Comparison of ENCODE assay signal across 15 cellular contexts in genomic region chr5:170303564-170303963, GRCh38. TPM values are rescaled to one million over a fixed set of nuclear protein-coding genes. Genes with fewer than 3 reads are reported as not detected.
A peak's percentile ranks its signal among the peaks of the same experiment; 100 is the strongest.
DNase-seq lines count a peak whose midpoint lies in the region; ATAC-seq lines count a peak whose summit lies in the region.
"Had no signal": no experiment of that assay in that cellular context is flagged by ENCODE, and none has a peak within 500 bp of the region (broad histone marks: within the 10 kb centered on the region; RNA-seq: fewer than 3 reads in every experiment).

No MANE protein-coding gene starts in this region.

- H3K4me1 Mint-ChIP-seq in CD8-positive, alpha-beta memory T cell: peaks cover 51 to 72% (median 66%) of the 10 kb centered on the region in 3 donors
- H3K4me1 Mint-ChIP-seq in activated CD4-positive, alpha-beta memory T cell treated with anti-CD3 and anti-CD28 coated beads, Interleukin-2, amount 10 ng/mL, durations not matched to agents 7 days and 5 days: peaks cover 65% of the 10 kb centered on the region
- peaks cover 56 to 95% (median 84%) of the 10 kb centered on the region in 7 donors for H3K4me1 Mint-ChIP-seq in naive thymus-derived CD4-positive, alpha-beta T cell

- no peak for DNase-seq in CD8-positive, alpha-beta memory T cell
- no peak for DNase-seq in activated CD4-positive, alpha-beta memory T cell treated with anti-CD3 and anti-CD28 coated beads, Interleukin-2, amount 10 ng/mL, durations not matched to agents 7 days and 5 days
- DNase-seq in naive thymus-derived CD4-positive, alpha-beta T cell: peak in 1 of 9 donors; percentile 48
- no peak for DNase-seq in SK-N-DZ (ENCODE audit: low spot score)
- DNase-seq: BE2C, cerebellar nuclear complex, NCI-H1105 treated with DMSO at 0.1 percent for 48 hours, NCI-H345 had no signal

- no peak for ATAC-seq in naive thymus-derived CD4-positive, alpha-beta T cell
- ATAC-seq in esophagus mucosa (no peak), GM21786 (IDR thresholded peaks at IDR 0.05; ENCODE audit: unreplicated experiment) (no peak), GM21737 (IDR thresholded peaks at IDR 0.05; ENCODE audit: unreplicated experiment) (no peak)

- intact Hi-C loops in naive thymus-derived CD4-positive, alpha-beta T cell (cut with micrococcal nuclease): loop anchor here (1.0 kb wide), 7 partner anchors 8 to 41 kb away; no protein-coding TSS in a partner anchor

- H3K27me3 Mint-ChIP-seq in CD8-positive, alpha-beta memory T cell: no peaks in the 10 kb centered on the region
- H3K27me3 Mint-ChIP-seq in activated CD4-positive, alpha-beta memory T cell treated with anti-CD3 and anti-CD28 coated beads, Interleukin-2, amount 10 ng/mL, durations not matched to agents 7 days and 5 days: no peaks in the 10 kb centered on the region
- no peaks in the 10 kb centered on the region for H3K27me3 Mint-ChIP-seq in naive thymus-derived CD4-positive, alpha-beta T cell

- peaks cover 94% of the 10 kb centered on the region for H3K4me1 ChIP-seq in BLaER1
- H3K4me1 ChIP-seq in CD8-positive, alpha-beta memory T cell (ENCODE audit: insufficient read depth, low read length): peaks cover 61% of the 10 kb centered on the region
- H3K4me1 ChIP-seq in naive thymus-derived CD4-positive, alpha-beta T cell (ENCODE audit: control insufficient read depth in 2 of 2, insufficient read depth in 2 of 2, low read length in 2 of 2): peaks cover 49 to 56% of the 10 kb centered on the region in 2 donors
- H3K4me1 ChIP-seq: BE2C, prostate gland had no signal

- peak overlapping the region; percentile 96 for H3K4me2 ChIP-seq in BLaER1

- peak overlapping the region; percentile 58 for H3K27ac ChIP-seq in BLaER1
- no peak overlapping the region for H3K27ac ChIP-seq in CD8-positive, alpha-beta memory T cell (ENCODE audit: low read depth, low read length)
- peak overlapping the region; percentile 79 for H3K27ac ChIP-seq in naive thymus-derived CD4-positive, alpha-beta T cell (ENCODE audit: low read depth, low read length)
- H3K27ac ChIP-seq: epithelial cell of prostate had no signal

- H3K36me3 Mint-ChIP-seq in CD8-positive, alpha-beta memory T cell: no peaks in the 10 kb centered on the region
- H3K36me3 Mint-ChIP-seq in activated CD4-positive, alpha-beta memory T cell treated with anti-CD3 and anti-CD28 coated beads, Interleukin-2, amount 10 ng/mL, durations not matched to agents 7 days and 5 days (ENCODE audit: low read depth): no peaks in the 10 kb centered on the region
- H3K36me3 Mint-ChIP-seq in naive thymus-derived CD4-positive, alpha-beta T cell: peaks cover 0 to 1% (median 0%) of the 10 kb centered on the region in 5 donors

- peak overlapping the region; percentile 46 for H3K4me3 ChIP-seq in BLaER1
- H3K4me3 ChIP-seq in CD8-positive, alpha-beta memory T cell (ENCODE audit: low read length): peak overlapping the region; percentile 5
- peak overlapping the region; percentile 54 for H3K4me3 ChIP-seq in naive thymus-derived CD4-positive, alpha-beta T cell (ENCODE audit: low read length)
- H3K4me3 ChIP-seq: prostate gland, upper lobe of right lung had no signal

- no peaks in the 10 kb centered on the region for H3K36me3 ChIP-seq in BLaER1
- H3K36me3 ChIP-seq in CD8-positive, alpha-beta memory T cell (ENCODE audit: insufficient read depth, low read length): no peaks in the 10 kb centered on the region
- H3K36me3 ChIP-seq in naive thymus-derived CD4-positive, alpha-beta T cell (ENCODE audit: control insufficient read depth in 2 of 3, insufficient read depth in 3 of 3, low read length in 3 of 3): no peaks in the 10 kb centered on the region
- H3K36me3 ChIP-seq: BE2C, prostate gland, upper lobe of right lung had no signal

- H3K27me3 ChIP-seq in BLaER1: no peaks in the 10 kb centered on the region
- H3K27me3 ChIP-seq in CD8-positive, alpha-beta memory T cell (ENCODE audit: insufficient read depth, low read length, poor library complexity, severe bottlenecking): no peaks in the 10 kb centered on the region
- H3K27me3 ChIP-seq in naive thymus-derived CD4-positive, alpha-beta T cell (ENCODE audit: control insufficient read depth in 2 of 2, insufficient read depth in 2 of 2, low read length in 2 of 2): no peaks in the 10 kb centered on the region
- H3K27me3 ChIP-seq: BE2C, upper lobe of right lung had no signal

- no peaks in the 10 kb centered on the region for H4K20me1 ChIP-seq in BLaER1

- CTCF ChIA-PET in CD8-positive, alpha-beta memory T cell (lab: Charles Lee): interaction anchor here (0.9 to 22.4 kb wide), 13 partner anchors 10 to 113 kb away, joined by 3 to 292 read pairs (median 7); no protein-coding TSS in a partner anchor
- CTCF ChIA-PET in activated CD4-positive, alpha-beta memory T cell treated with anti-CD3 and anti-CD28 coated beads, Interleukin-2, amount 10 ng/mL, durations not matched to agents 7 days and 5 days (lab: Charles Lee): interaction anchor here (1.0 to 2.8 kb wide), 12 partner anchors 10 to 78 kb away, joined by 3 to 18 read pairs (median 9); no protein-coding TSS in a partner anchor
- CTCF ChIA-PET in naive thymus-derived CD4-positive, alpha-beta T cell (lab: Charles Lee): interaction anchor here (0.7 to 2.6 kb wide), 13 partner anchors 9 to 47 kb away, joined by 3 to 11 read pairs (median 8); no protein-coding TSS in a partner anchor

- peak overlapping the region; percentile 11; the same call in 1 of the 2 replicates for H3K9ac ChIP-seq in BLaER1

- POLR2A ChIA-PET in CD8-positive, alpha-beta memory T cell (lab: Charles Lee): interaction anchor here (1.0 to 2.2 kb wide), 11 partner anchors 9 to 42 kb away, joined by 3 to 15 read pairs (median 6); no protein-coding TSS in a partner anchor
- POLR2A ChIA-PET in activated CD4-positive, alpha-beta memory T cell treated with anti-CD3 and anti-CD28 coated beads, Interleukin-2, amount 10 ng/mL, durations not matched to agents 7 days and 5 days (lab: Charles Lee): interaction anchor here (0.6 to 35.1 kb wide), 11 partner anchors 8 to 47 kb away, joined by 3 to 1149 read pairs (median 7); no protein-coding TSS in a partner anchor
- POLR2A ChIA-PET in naive thymus-derived CD4-positive, alpha-beta T cell (lab: Charles Lee): interaction anchor here (1.1 to 39.5 kb wide), 9 partner anchors 2 to 44 kb away, joined by 3 to 1119 read pairs (median 17); partner anchors contain the start of gene LCP2

- H3K9me3 Mint-ChIP-seq in CD8-positive, alpha-beta memory T cell: no peaks in the 10 kb centered on the region
- H3K9me3 Mint-ChIP-seq in activated CD4-positive, alpha-beta memory T cell treated with anti-CD3 and anti-CD28 coated beads, Interleukin-2, amount 10 ng/mL, durations not matched to agents 7 days and 5 days: no peaks in the 10 kb centered on the region
- peaks cover 0 to 2% (median 0%) of the 10 kb centered on the region in 11 donors for H3K9me3 Mint-ChIP-seq in naive thymus-derived CD4-positive, alpha-beta T cell

- H3K9me3 ChIP-seq in BLaER1: no peaks in the 10 kb centered on the region
- no peaks in the 10 kb centered on the region for H3K9me3 ChIP-seq in CD8-positive, alpha-beta memory T cell (ENCODE audit: low read length)
- H3K9me3 ChIP-seq in naive thymus-derived CD4-positive, alpha-beta T cell (ENCODE audit: control insufficient read depth in 2 of 3, low read length in 3 of 3): no peaks in the 10 kb centered on the region
- H3K9me3 ChIP-seq: BE2C, prostate gland, upper lobe of right lung had no signal

- peak overlapping the region; percentile 78 to 94 (median 86) for H3K4me3 Mint-ChIP-seq in CD8-positive, alpha-beta memory T cell
- peak overlapping the region; percentile 54 for H3K4me3 Mint-ChIP-seq in activated CD4-positive, alpha-beta memory T cell treated with anti-CD3 and anti-CD28 coated beads, Interleukin-2, amount 10 ng/mL, durations not matched to agents 7 days and 5 days
- peak overlapping the region; percentile 85 to 99 (median 92) for H3K4me3 Mint-ChIP-seq in naive thymus-derived CD4-positive, alpha-beta T cell

- peak overlapping the region; percentile 89 to 100 (median 95) for H3K27ac Mint-ChIP-seq in CD8-positive, alpha-beta memory T cell
- peak overlapping the region; percentile 84 for H3K27ac Mint-ChIP-seq in activated CD4-positive, alpha-beta memory T cell treated with anti-CD3 and anti-CD28 coated beads, Interleukin-2, amount 10 ng/mL, durations not matched to agents 7 days and 5 days
- H3K27ac Mint-ChIP-seq in naive thymus-derived CD4-positive, alpha-beta T cell: peak overlapping the region; percentile 74 to 99 (median 96)

RNA-seq across cellular contexts. Expression of gene LCP2, which starts 6.0 kb away (rescaled TPM):
- total RNA-seq in CD8-positive, alpha-beta memory T cell: 100 to 1,000 TPM; 219 to 224 TPM
- 288 TPM for polyA plus RNA-seq in CD8-positive, alpha-beta memory T cell
- total RNA-seq in activated CD4-positive, alpha-beta memory T cell treated with anti-CD3 and anti-CD28 coated beads, Interleukin-2, amount 10 ng/mL, durations not matched to agents 7 days and 5 days: 100 to 1,000 TPM; 304 to 313 TPM
- 100 to 1,000 TPM; 291 to 414 (median 306) TPM for total RNA-seq in naive thymus-derived CD4-positive, alpha-beta T cell
- 100 to 1,000 TPM; 189 to 295 TPM for polyA plus RNA-seq in naive thymus-derived CD4-positive, alpha-beta T cell
- not detected in 2 replicates for polyA plus RNA-seq in SK-N-DZ (2014; cell fraction: cytosol; rRNA removed)
- not detected in 2 replicates for polyA plus RNA-seq in SK-N-DZ (2014; cell fraction: nucleus; rRNA removed)
- total RNA-seq in esophagus mucosa: 3.0 TPM

Comparison
In these comparisons a context has a peak if more than half of its experiments do, and no peak if none do; other contexts are left out.
1. RNA of gene LCP2, which starts 6.0 kb away (total RNA-seq): 304 to 313 TPM in activated CD4-positive, alpha-beta memory T cell treated with anti-CD3 and anti-CD28 coated beads, Interleukin-2, amount 10 ng/mL, durations not matched to agents 7 days and 5 days, 291 to 414 TPM in naive thymus-derived CD4-positive, alpha-beta T cell and 219 to 224 TPM in CD8-positive, alpha-beta memory T cell; 3.0 TPM in esophagus mucosa (single experiment); every median in the first group is over 10 times any median in the second.
2. Peak in every context shown above with its lines, with median percentiles within 50 percentile points of each other: H3K4me3 ChIP-seq, H3K27ac Mint-ChIP-seq and H3K4me3 Mint-ChIP-seq.